ENCODE assay signal across 8 cellular contexts in the genomic region with DNA sequence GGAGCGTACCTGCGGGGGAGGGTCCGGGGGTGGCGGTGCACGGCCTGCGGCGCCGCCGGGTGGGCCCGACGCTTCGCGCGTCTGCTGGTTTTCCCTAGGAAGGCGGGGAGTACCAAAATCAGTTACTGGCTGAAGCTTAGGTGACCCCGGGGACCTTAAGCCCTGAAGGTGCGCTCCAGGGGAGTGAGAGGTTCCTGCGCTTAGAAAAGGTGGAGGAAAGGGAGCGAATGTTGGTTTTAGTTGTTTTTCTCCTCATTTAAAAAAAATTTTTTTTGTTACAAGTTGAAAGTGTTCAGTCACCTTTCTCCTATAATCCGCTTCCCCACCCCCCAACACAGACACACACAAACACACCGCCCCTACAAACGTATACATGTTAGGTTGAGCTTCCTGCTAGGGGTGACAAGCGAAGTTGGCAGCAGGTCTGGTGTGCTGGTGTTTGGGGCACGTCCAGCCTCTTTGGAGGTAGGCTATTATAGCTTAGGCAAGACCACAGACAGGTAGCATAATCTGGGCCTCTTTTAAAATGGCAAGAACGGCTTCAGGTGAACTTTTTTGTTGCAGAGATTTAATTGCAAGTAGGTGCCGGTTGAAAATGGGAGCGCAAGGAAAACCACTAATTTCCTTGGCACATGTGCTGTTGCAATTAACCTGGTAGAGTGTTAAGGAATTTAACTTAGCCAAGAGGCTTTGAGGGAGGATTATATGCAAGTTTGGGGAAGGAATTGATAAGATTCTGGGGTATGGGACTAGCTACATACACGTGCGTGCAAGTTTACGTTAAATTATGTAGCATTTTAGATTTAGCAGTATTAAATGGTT. TPM values are rescaled to one million over a fixed set of nuclear protein-coding genes. Genes with fewer than 3 reads are reported as not detected.
DNase-seq lines count a peak whose midpoint lies in the region; ATAC-seq and TF ChIP-seq lines count a peak whose summit lies in the region.

No MANE protein-coding gene starts in this region.

- TF ChIP-seq CTCF in BE2C (IDR thresholded peaks at IDR 0.05; ENCODE audit: low read depth, low read length): no peak
- TF ChIP-seq CTCF in mucosa of descending colon (IDR thresholded peaks at IDR 0.05): no peak
- TF ChIP-seq CTCF in suprapubic skin (IDR thresholded peaks at IDR 0.05): no peak

- peaks cover 22% of the 10 kb centered on the region for H3K4me1 ChIP-seq in BE2C
- peaks cover 37% of the 10 kb centered on the region for H3K4me1 ChIP-seq in mucosa of descending colon (ENCODE audit: low read depth)
- H3K4me1 ChIP-seq in suprapubic skin: peaks cover 72% of the 10 kb centered on the region

- DNase-seq in BE2C: peak; percentile 34
- peak; percentile 54 for DNase-seq in M059J (ENCODE audit: low read depth)
- DNase-seq in activated CD4-positive, alpha-beta T cell treated with anti-CD3 and anti-CD28 coated beads, Interleukin-2, amount 10 ng/mL, durations not matched to agents 24 days and 14 days: peak; percentile 82
- DNase-seq in effector CD4-positive, alpha-beta T cell: peak; percentile 34
- DNase-seq in mucosa of descending colon: peak; percentile 61 to 75 (median 72)
- DNase-seq in suprapubic skin (ENCODE audit: low spot score in 2 of 2): no peak

- H3K27me3 ChIP-seq in BE2C: no peaks in the 10 kb centered on the region
- no peaks in the 10 kb centered on the region for H3K27me3 ChIP-seq in suprapubic skin

- H3K4me3 ChIP-seq in BE2C (ENCODE audit: low read depth, low read length) (peak overlapping the region; percentile 84), mucosa of descending colon (peak overlapping the region; percentile 61), suprapubic skin (peak overlapping the region; percentile 67)

- H3K9me3 ChIP-seq in BE2C (no peaks in the 10 kb centered on the region), mucosa of descending colon (no peaks in the 10 kb centered on the region), suprapubic skin (no peaks in the 10 kb centered on the region)

- 1% methylated on average over 21 of the region's 30 CpGs for WGBS in suprapubic skin

- peak overlapping the region; percentile 98 for H3K27ac ChIP-seq in suprapubic skin

- H3K27ac Mint-ChIP-seq in activated CD4-positive, alpha-beta T cell treated with anti-CD3 and anti-CD28 coated beads, Interleukin-2, amount 10 ng/mL, durations not matched to agents 24 days and 14 days: peak overlapping the region; percentile 94

- H3K4me1 Mint-ChIP-seq in activated CD4-positive, alpha-beta T cell treated with anti-CD3 and anti-CD28 coated beads, Interleukin-2, amount 10 ng/mL, durations not matched to agents 24 days and 14 days: peaks cover 46% of the 10 kb centered on the region

- no peak overlapping the region for H3K4me3 Mint-ChIP-seq in activated CD4-positive, alpha-beta T cell treated with anti-CD3 and anti-CD28 coated beads, Interleukin-2, amount 10 ng/mL, durations not matched to agents 24 days and 14 days

- intact Hi-C loops in activated CD4-positive, alpha-beta T cell treated with anti-CD3 and anti-CD28 coated beads, Interleukin-2, amount 10 ng/mL, durations not matched to agents 24 days and 14 days (cut with micrococcal nuclease): loop anchor here (2.0 to 5.0 kb wide), 3 partner anchors 68 to 204 kb away; no protein-coding TSS in a partner anchor
- intact Hi-C loops in mucosa of descending colon (cut with DNase I, micrococcal nuclease): no loop called here

- no peaks in the 10 kb centered on the region for H3K9me3 Mint-ChIP-seq in activated CD4-positive, alpha-beta T cell treated with anti-CD3 and anti-CD28 coated beads, Interleukin-2, amount 10 ng/mL, durations not matched to agents 24 days and 14 days

- H3K36me3 ChIP-seq in BE2C (no peaks in the 10 kb centered on the region), mucosa of descending colon (ENCODE audit: low read depth) (no peaks in the 10 kb centered on the region), suprapubic skin (no peaks in the 10 kb centered on the region)

- peaks cover 2% of the 10 kb centered on the region for H3K27me3 Mint-ChIP-seq in activated CD4-positive, alpha-beta T cell treated with anti-CD3 and anti-CD28 coated beads, Interleukin-2, amount 10 ng/mL, durations not matched to agents 24 days and 14 days

- no peak for TF ChIP-seq EP300 in suprapubic skin (IDR thresholded peaks at IDR 0.05)

- ATAC-seq in GM21360 (IDR thresholded peaks at IDR 0.05; ENCODE audit: unreplicated experiment) (peak; percentile 13), mucosa of descending colon (peak; percentile 43), GM18858 (IDR thresholded peaks at IDR 0.05; ENCODE audit: unreplicated experiment) (no peak)

- no peak for TF ChIP-seq POLR2A in suprapubic skin (IDR thresholded peaks at IDR 0.05)

- H3K36me3 Mint-ChIP-seq in activated CD4-positive, alpha-beta T cell treated with anti-CD3 and anti-CD28 coated beads, Interleukin-2, amount 10 ng/mL, durations not matched to agents 24 days and 14 days (ENCODE audit: low read depth): peaks cover 3% of the 10 kb centered on the region

RNA-seq across cellular contexts. Expression of a gene that starts 0.9 kb away (rescaled TPM):
- polyA plus RNA-seq in BE2C (2012; ENCODE audit: insufficient read depth, insufficient read length, low read depth): 26.0 TPM
- 152 and 462 TPM in 2 replicates for total RNA-seq in M059J (2014; rRNA removed; shearing (Covaris generic))
- 28.4 and 28.9 TPM in 2 replicates for total RNA-seq in activated CD4-positive, alpha-beta T cell treated with anti-CD3 and anti-CD28 coated beads, Interleukin-2, amount 10 ng/mL, durations not matched to agents 24 days and 14 days
- total RNA-seq in mucosa of descending colon (100 to 1,000 TPM; 109 to 165 (median 141) TPM), suprapubic skin (100 to 1,000 TPM in 3 of 4 donors, 10 to 100 TPM in 1; 72.6 to 335 (median 279) TPM)

Comparison
In these comparisons a context has a peak if more than half of its experiments do, and no peak if none do; other contexts are left out.
1. DNase-seq: peak in BE2C (single experiment), M059J (single experiment), activated CD4-positive, alpha-beta T cell treated with anti-CD3 and anti-CD28 coated beads, Interleukin-2, amount 10 ng/mL, durations not matched to agents 24 days and 14 days (single experiment), effector CD4-positive, alpha-beta T cell (single experiment) and mucosa of descending colon (3 of 3); none in suprapubic skin (0 of 2).
2. Peak in every context shown above with its lines, with median percentiles within 50 percentile points of each other: H3K4me3 ChIP-seq.